ENCODE assay signal across 8 cellular contexts in genomic region chr3:87082806-87083440, GRCh38.
A peak's percentile ranks its signal among the peaks of the same experiment; 100 is the strongest.
DNase-seq lines count a peak whose midpoint lies in the region; ATAC-seq and TF ChIP-seq lines count a peak whose summit lies in the region.

No MANE protein-coding gene starts in this region.

- no peak overlapping the region for H3K27ac ChIP-seq in lower lobe of right lung

- H3K4me3 ChIP-seq in AG09309 (ENCODE audit: control insufficient read depth, low read depth, low read length) = no peak overlapping the region
- no peak overlapping the region for H3K4me3 ChIP-seq in choroid plexus epithelial cell (ENCODE audit: low read depth, low read length)
- H3K4me3 ChIP-seq in lower lobe of right lung = no peak overlapping the region

- TF ChIP-seq CTCF in AG09309 (IDR thresholded peaks at IDR 0.05; ENCODE audit: control insufficient read depth, insufficient read depth, low read depth, low read length, missing control alignments) (peak; percentile 68), choroid plexus epithelial cell (conservative IDR thresholded peaks at IDR 0.05; ENCODE audit: low read depth, low read length) (peak; percentile 76), lower lobe of right lung (IDR thresholded peaks at IDR 0.05) (peak; percentile 55)

- no peaks in the 10 kb centered on the region for H3K27me3 ChIP-seq in lower lobe of right lung (ENCODE audit: low read depth)

- H3K4me1 ChIP-seq in lower lobe of right lung = no peaks in the 10 kb centered on the region

- peak; percentile 62 for ATAC-seq in GM18520 (IDR thresholded peaks at IDR 0.05; ENCODE audit: unreplicated experiment)
- ATAC-seq in HG03342 (IDR thresholded peaks at IDR 0.05; ENCODE audit: unreplicated experiment) = peak; percentile 70
- ATAC-seq in lower lobe of right lung = peak; percentile 60 to 77

- H3K36me3 ChIP-seq in lower lobe of right lung = no peaks in the 10 kb centered on the region

- H3K9me3 ChIP-seq in lower lobe of right lung = no peaks in the 10 kb centered on the region

- DNase-seq in AG09309 (ENCODE audit: low read depth) (peak; percentile 38), NCI-H748 (lab: John Stamatoyannopoulos, UW; ENCODE audit: unreplicated experiment) (peak; percentile 43), choroid plexus epithelial cell (ENCODE audit: low read depth) (peak; percentile 88), lower lobe of right lung (no peak), HK-2 (ENCODE audit: unreplicated experiment) (no peak)
- no peak for DNase-seq in stimulated activated naive CD4-positive, alpha-beta T cell treated with Interleukin-2 at 50 U/mL for 16 hours (lab: John Stamatoyannopoulos, UW)

- intact Hi-C loops in lower lobe of right lung (cut with DNase I) = loop anchor here (10.0 kb wide), 1 partner anchor 308 kb away; no protein-coding TSS in a partner anchor

Comparison
In these comparisons a context has a peak if more than half of its experiments do, and no peak if none do; other contexts are left out.
1. DNase-seq: peak in AG09309 (single experiment), NCI-H748 (single experiment) and choroid plexus epithelial cell (single experiment); none in lower lobe of right lung (single experiment), stimulated activated naive CD4-positive, alpha-beta T cell treated with Interleukin-2 at 50 U/mL for 16 hours (single experiment) and HK-2 (single experiment).
2. Peak in every context shown above with its lines, with median percentiles within 50 percentile points of each other: CTCF ChIP-seq and ATAC-seq.